32 cellular contexts compared by ENCODE assay signal in the genomic region with DNA sequence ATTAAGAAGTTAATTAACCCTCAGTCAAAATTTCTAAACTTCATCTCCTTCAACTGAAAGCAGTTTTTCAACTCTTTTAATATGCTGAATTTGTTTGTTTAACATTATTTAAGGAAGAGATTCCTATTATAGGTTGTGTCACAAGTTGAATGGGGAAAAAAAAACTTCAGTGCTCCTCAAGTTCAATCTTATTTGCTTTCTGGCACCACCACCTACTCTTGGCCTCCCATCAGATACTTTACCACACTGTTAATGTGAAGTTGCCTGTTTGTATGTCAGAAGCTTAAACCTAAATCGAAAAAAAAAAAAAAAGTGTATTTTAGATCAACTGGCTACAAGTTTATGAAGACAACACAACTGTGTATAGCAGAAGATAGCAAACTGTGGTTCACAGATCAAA.
"Had no signal": no experiment of that assay in that cellular context is flagged by ENCODE, and none has a peak within 500 bp of the region (broad histone marks: within the 10 kb centered on the region; RNA-seq: fewer than 3 reads in every experiment).

No MANE protein-coding gene starts in this region.

- DNase-seq: activated B cell treated with CpG ODN at 0.5 μM for 24 hours; activated CD4-positive, alpha-beta memory T cell treated with anti-CD3 and anti-CD28 coated beads for 36 hours; activated CD4-positive, alpha-beta T cell treated with anti-CD3 and anti-CD28 coated beads for 4 hours; activated CD4-positive, alpha-beta T cell treated with anti-CD3 and anti-CD28 coated beads, Interleukin-2, amount 10 ng/mL, durations not matched to agents 24 days and 14 days; activated CD4-positive, alpha-beta T cell treated with anti-CD3 and anti-CD28 coated beads, Interleukin-2, amount 50 U/mL, for 1 hour; activated CD4-positive, alpha-beta T cell treated with anti-CD3 and anti-CD28 coated beads, Interleukin-2, amount 50 U/mL, for 4 hours; activated CD4-positive, CD25-positive, alpha-beta regulatory T cell treated with anti-CD3 and anti-CD28 coated beads, Interleukin-2, amount 50 U/mL, for 72 hours; activated CD8-positive, alpha-beta memory T cell treated with anti-CD3 and anti-CD28 coated beads, Interleukin-2, amount 50 U/mL, for 4 hours; activated CD8-positive, alpha-beta T cell treated with anti-CD3 and anti-CD28 coated beads for 36 hours; activated effector memory CD4-positive, alpha-beta T cell treated with anti-CD3 and anti-CD28 coated beads, Interleukin-2, amount 50 U/mL, for 16 hours; activated gamma-delta T cell treated with Interleukin-2 at 50 U/mL for 16 hours; activated naive CD4-positive, alpha-beta T cell; activated naive CD4-positive, alpha-beta T cell treated with anti-CD3 and anti-CD28 coated beads for 36 hours; activated naive CD4-positive, alpha-beta T cell treated with anti-CD3 and anti-CD28 coated beads, Interleukin-2, amount 50 U/mL, for 16 hours; activated naive CD8-positive, alpha-beta T cell treated with anti-CD3 and anti-CD28 coated beads for 36 hours; activated T-cell treated with anti-CD3 and anti-CD28 coated beads for 4 hours; activated T-cell treated with anti-CD3 and anti-CD28 coated beads, Interleukin-2, amount 50 U/mL, for 1 hour; activated T-cell treated with anti-CD3 and anti-CD28 coated beads, Interleukin-2, amount 50 U/mL, for 4 hours; activated T-cell treated with anti-CD3 and anti-CD28 coated beads, Interleukin-2, amount 50 U/mL, for 72 hours; adrenal gland; amniotic stem cell; aorta; body of pancreas; brain microvascular endothelial cell; central memory CD4-positive, alpha-beta T cell; T-helper 1 cell; T-helper 2 cell; T-helper 9 cell had no signal

- H3K4me3 ChIP-seq: adrenal gland, body of pancreas, breast epithelium had no signal

- H3K4me1 ChIP-seq: breast epithelium had no signal

- ATAC-seq: activated CD8-positive, alpha-beta T cell treated with anti-CD3 and anti-CD28 coated beads for 36 hours; activated naive CD4-positive, alpha-beta T cell treated with anti-CD3 and anti-CD28 coated beads, Interleukin-2, amount 50 U/mL, for 72 hours; activated T-cell treated with anti-CD3 and anti-CD28 coated beads, Interleukin-2, amount 50 U/mL, for 4 hours; activated T-cell treated with anti-CD3 and anti-CD28 coated beads, Interleukin-2, amount 50 U/mL, for 72 hours; activated T-helper 17 cell treated with anti-CD3 and anti-CD28 coated beads, Interleukin-2, amount 50 U/mL, for 72 hours; body of pancreas had no signal

- H3K27ac ChIP-seq: adrenal gland, body of pancreas, brain microvascular endothelial cell, breast epithelium, VCaP had no signal

- H3K27me3 ChIP-seq: brain microvascular endothelial cell had no signal

- H3K36me3 ChIP-seq: adrenal gland, brain microvascular endothelial cell, breast epithelium had no signal

- H3K9me3 ChIP-seq: adrenal gland, body of pancreas had no signal
